21 cellular contexts compared by ENCODE assay signal in genomic region chr12:264269-264668, GRCh38. TPM values are rescaled to one million over a fixed set of nuclear protein-coding genes. Genes with fewer than 3 reads are reported as not detected.
A peak's percentile ranks its signal among the peaks of the same experiment; 100 is the strongest.
DNase-seq lines count a peak whose midpoint lies in the region; ATAC-seq and TF ChIP-seq lines count a peak whose summit lies in the region.
"Had no signal": no experiment of that assay in that cellular context is flagged by ENCODE, and none has a peak within 500 bp of the region (broad histone marks: within the 10 kb centered on the region; RNA-seq: fewer than 3 reads in every experiment).

No MANE protein-coding gene starts in this region.

- H3K36me3 ChIP-seq in cardiac muscle cell (no peaks in the 10 kb centered on the region), thymus (ENCODE audit: control insufficient read depth, insufficient read depth) (no peaks in the 10 kb centered on the region)
- H3K36me3 ChIP-seq: BLaER1 treated with 17β-estradiol and CSF1 and Interleukin-3, amounts not matched to agents 10 nM and 100 nM; HAP-1 had no signal

- H3K4me1 ChIP-seq in cardiac muscle cell (ENCODE audit: low read depth): peaks cover 43% of the 10 kb centered on the region
- peaks cover 2% of the 10 kb centered on the region for H3K4me1 ChIP-seq in thymus (ENCODE audit: control insufficient read depth, insufficient read depth, low read length)
- H3K4me1 ChIP-seq: BLaER1 treated with 17β-estradiol and CSF1 and Interleukin-3, amounts not matched to agents 10 nM and 100 nM; HAP-1 had no signal

- ATAC-seq in Right ventricle myocardium inferior: no peak
- ATAC-seq in HG03025 (IDR thresholded peaks at IDR 0.05; ENCODE audit: low FRiP score, unreplicated experiment): no peak
- no peak for ATAC-seq in GM21423 (IDR thresholded peaks at IDR 0.05; ENCODE audit: unreplicated experiment)
- ATAC-seq in GM21529 (IDR thresholded peaks at IDR 0.05; ENCODE audit: unreplicated experiment): no peak
- ATAC-seq: GM12878 had no signal

- TF ChIP-seq CTCF in cardiac muscle cell (IDR thresholded peaks at IDR 0.05; ENCODE audit: low read depth, low read length): no peak
- no peak for TF ChIP-seq CTCF in fibroblast of the aortic adventitia (IDR thresholded peaks at IDR 0.05; ENCODE audit: insufficient read depth, low read length)

- intact Hi-C loops in Right ventricle myocardium inferior (cut with DNase I): no loop called here

- H3K27ac ChIP-seq in cardiac muscle cell (peak overlapping the region; percentile 70), thymus (ENCODE audit: low read depth) (peak overlapping the region; percentile 66)
- H3K27ac ChIP-seq: BLaER1 treated with 17β-estradiol and CSF1 and Interleukin-3, amounts not matched to agents 10 nM and 100 nM; GM23248 had no signal

- H3K27me3 ChIP-seq in cardiac muscle cell: no peaks in the 10 kb centered on the region
- H3K27me3 ChIP-seq in thymus (ENCODE audit: control insufficient read depth, insufficient read depth): no peaks in the 10 kb centered on the region
- H3K27me3 ChIP-seq: BLaER1 treated with 17β-estradiol and CSF1 and Interleukin-3, amounts not matched to agents 10 nM and 100 nM had no signal

- H3K4me3 ChIP-seq in cardiac muscle cell (no peak overlapping the region), fibroblast of the aortic adventitia (ENCODE audit: low read depth, low read length) (no peak overlapping the region), thymus (ENCODE audit: low read length) (no peak overlapping the region)
- H3K4me3 ChIP-seq: BLaER1 treated with 17β-estradiol and CSF1 and Interleukin-3, amounts not matched to agents 10 nM and 100 nM; GM12878; GM23248; HAP-1 had no signal

- DNase-seq in cardiac muscle cell (ENCODE audit: low read depth in 1 of 2, low spot score in 1 of 2) (peak in 1 of 2 donors; percentile 59), Right ventricle myocardium inferior (ENCODE audit: missing footprints) (no peak), amniotic epithelial cell (ENCODE audit: low read depth) (peak; percentile 50), fibroblast of the aortic adventitia (ENCODE audit: low read depth) (peak; percentile 17)
- DNase-seq: CD8-positive, alpha-beta memory T cell; COR-L47; DMS 273 treated with DMSO at 0.1 percent for 48 hours; DMS53; DND-41 had no signal

- WGBS in thymus: 89% methylated on average over 3 of the region's 3 CpGs

- no peaks in the 10 kb centered on the region for H3K9me3 ChIP-seq in cardiac muscle cell (ENCODE audit: low read depth)
- no peaks in the 10 kb centered on the region for H3K9me3 ChIP-seq in thymus (ENCODE audit: control insufficient read depth)
- H3K9me3 ChIP-seq: BLaER1 treated with 17β-estradiol and CSF1 and Interleukin-3, amounts not matched to agents 10 nM and 100 nM; HAP-1 had no signal

RNA-seq across cellular contexts. Expression of gene SLC6A13, which starts 1.6 kb away (rescaled TPM):
- 2.2 and 2.3 TPM in 2 replicates for total RNA-seq in cardiac muscle cell
- polyA plus RNA-seq in cardiac muscle cell: 0.34 and 3.8 TPM in 2 replicates
- 3.2 TPM for total RNA-seq in Right ventricle myocardium inferior
- total RNA-seq in fibroblast of the aortic adventitia (ENCODE audit: low replicate concordance): not detected in 2 replicates
- 2.9 TPM for polyA plus RNA-seq in thymus
- total RNA-seq: A172, G401, GM23248 had no signal
- polyA plus RNA-seq: CD8-positive, alpha-beta memory T cell; GM23248; IgD-negative memory B cell had no signal

RNA-seq across cellular contexts. Expression of gene SLC6A12, which starts 50.3 kb away (rescaled TPM):
- total RNA-seq in cardiac muscle cell: 0.33 and 0.63 TPM in 2 replicates
- polyA plus RNA-seq in cardiac muscle cell: 0.24 and 0.52 TPM in 2 replicates
- 0.68 TPM for total RNA-seq in Right ventricle myocardium inferior
- not detected in 2 replicates for total RNA-seq in fibroblast of the aortic adventitia (ENCODE audit: low replicate concordance)
- 1.6 TPM for polyA plus RNA-seq in thymus
- total RNA-seq: B cell, G401, GM23248 had no signal
- polyA plus RNA-seq: CD8-positive, alpha-beta memory T cell; GM23248; IgD-negative memory B cell had no signal
